Comparison of ENCODE assay signal across 1 cellular context in the genomic region with DNA sequence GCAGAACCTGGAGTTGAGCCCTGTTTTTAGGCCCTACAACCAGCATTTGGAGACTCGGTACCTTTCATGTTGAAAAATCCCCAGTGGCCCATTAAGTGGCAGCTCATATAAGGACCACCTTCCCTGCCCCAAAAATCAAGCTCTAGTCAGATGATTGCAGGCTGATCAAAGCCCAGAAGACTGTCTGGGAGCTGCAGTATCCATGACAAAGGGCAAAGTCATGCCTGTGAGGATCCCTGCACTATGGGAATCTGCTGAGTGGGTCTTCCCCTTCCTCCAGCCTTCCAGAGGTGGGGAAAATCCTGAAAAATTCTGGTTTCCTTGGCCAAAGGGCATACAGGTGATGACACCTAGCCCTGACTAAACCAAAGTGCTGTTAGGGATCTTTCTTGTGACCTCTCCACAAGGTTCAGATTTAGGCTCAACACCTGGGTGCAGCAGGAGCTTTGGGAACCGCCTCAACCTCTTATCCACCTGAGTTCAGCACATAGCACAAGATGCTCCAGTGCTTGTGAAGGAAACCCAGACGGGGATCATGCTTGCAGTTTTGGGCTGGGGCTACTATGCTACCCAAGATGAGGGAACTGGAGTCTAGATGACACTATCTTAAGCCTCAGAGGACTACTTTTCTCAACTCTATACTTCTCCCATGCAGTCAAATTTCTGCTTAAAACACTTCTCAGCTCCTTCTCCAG.
TF ChIP-seq lines count a peak whose summit lies in the region.

No MANE protein-coding gene starts in this region.

TF ChIP-seq in IMR-90, 13 proteins besides CTCF, POLR2A, EP300 and RAD21:
- TF ChIP-seq MAFK (IDR thresholded peaks at IDR 0.05; ENCODE audit: low read depth, low read length) (peak; percentile 4; the same call in 1 of the 2 replicates), FOS (IDR thresholded peaks at IDR 0.05; ENCODE audit: low read depth, low read length) (no peak), RCOR1 (IDR thresholded peaks at IDR 0.05; ENCODE audit: insufficient replicate concordance, low read length) (no peak)
